ENCODE assay signal across 8 cellular contexts in the genomic region with DNA sequence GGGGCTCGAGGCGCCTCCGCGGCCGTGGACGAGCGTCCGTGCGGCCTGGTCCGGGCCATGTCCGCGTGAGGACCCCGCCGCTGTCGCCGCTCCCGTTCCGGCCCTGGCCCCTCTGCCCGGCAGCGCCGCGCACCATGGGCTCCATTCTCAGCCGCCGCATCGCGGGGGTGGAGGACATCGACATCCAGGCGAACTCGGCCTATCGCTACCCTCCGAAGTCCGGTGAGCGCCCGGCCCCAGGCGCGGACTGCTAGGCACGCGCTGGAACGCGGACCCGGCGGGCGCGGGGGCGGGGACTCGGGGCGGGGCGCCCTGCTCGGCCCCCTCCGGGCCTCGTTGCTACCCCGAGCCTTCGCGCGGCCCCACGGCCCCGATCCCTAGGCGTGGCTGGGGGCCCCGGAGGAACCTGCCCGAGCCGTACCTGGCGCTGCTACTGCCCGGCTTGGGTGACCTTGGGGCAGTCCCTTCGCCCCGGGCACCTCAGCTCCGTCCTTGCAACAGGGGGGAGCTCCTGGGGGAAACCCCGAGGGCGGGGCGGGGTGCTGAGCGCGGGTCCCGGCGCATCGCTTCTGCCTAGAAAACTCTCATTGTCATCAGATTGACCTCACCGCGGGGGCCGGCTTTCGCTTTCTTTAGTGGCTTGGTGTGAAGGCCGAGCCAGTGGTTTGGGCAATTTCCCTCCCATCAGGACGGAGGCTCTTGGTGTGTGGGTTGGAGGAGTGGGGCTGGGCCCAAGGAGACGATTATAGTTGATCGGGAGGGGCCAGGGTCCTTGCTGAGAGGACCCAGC. TPM values are rescaled to one million over a fixed set of nuclear protein-coding genes. Genes with fewer than 3 reads are reported as not detected.
DNase-seq lines count a peak whose midpoint lies in the region; ATAC-seq, FAIRE-seq and TF ChIP-seq lines count a peak whose summit lies in the region.

No MANE protein-coding gene starts in this region.

- peak overlapping the region; percentile 90 to 98 (median 98) for H3K27ac Mint-ChIP-seq in CD4-positive, CD25-positive, alpha-beta regulatory T cell

- H3K9me3 ChIP-seq in CD4-positive, CD25-positive, alpha-beta regulatory T cell (ENCODE audit: control insufficient read depth in 2 of 2, low read length in 2 of 2) = no peaks in the 10 kb centered on the region
- no peaks in the 10 kb centered on the region for H3K9me3 ChIP-seq in K562 (replicated peaks; ENCODE audit: control insufficient read depth, insufficient read depth, low read depth, low read length)
- H3K9me3 ChIP-seq in spleen = no peaks in the 10 kb centered on the region

- intact Hi-C loops in K562 (cut with micrococcal nuclease) (loop anchor here (5.0 kb wide), 1 partner anchor 332 kb away; the partner anchor contains the start of gene SEC14L5), spleen (cut with DNase I; ENCODE audit: low total_unique reads) (loop anchor here (5.0 kb wide), 1 partner anchor 52 kb away; no protein-coding TSS in a partner anchor)

- peak; percentile 44 to 70 (median 60) for DNase-seq in CD4-positive, CD25-positive, alpha-beta regulatory T cell
- DNase-seq in T-helper 9 cell (peak; percentile 53), K562 (ENCODE audit: extremely low read depth in 1 of 4, low spot score in 3 of 4) (peak; percentile 53 to 88 (median 76)), iPS-NIHi11 (ENCODE audit: low spot score) (peak; percentile 71), spleen (peak; percentile 95), 8988T (no peak)

- WGBS in K562 (ENCODE audit: insufficient coverage, low coverage, missing lambda C conversion rate) = under 1% methylated on average over 60 of the region's 82 CpGs
- 0 to 2% (median 0%) methylated on average over 13 to 82 of the region's 82 CpGs for WGBS in spleen, 5 donors

- H3K79me2 ChIP-seq in K562 (ENCODE audit: control insufficient read depth, insufficient read depth, low read length) = peaks cover 33% of the 10 kb centered on the region

- TF ChIP-seq POLR2A in K562 (conservative IDR thresholded peaks at IDR 0.05) = peak; percentile 79
- TF ChIP-seq POLR2A in spleen (IDR thresholded peaks at IDR 0.05) = peak in 2 of 3 donors; percentile 46 to 85

- peaks cover 5% of the 10 kb centered on the region; the same call in 1 of the 2 replicates for H4K20me1 ChIP-seq in K562 (replicated peaks; ENCODE audit: control insufficient read depth, insufficient read depth, low read length)

- no TSS peak for BruUV-seq in K562 (replicated peaks; lab: Mats Ljungman, UMichigan)

- TF ChIP-seq RAD21 in K562 (CRISPR knock-in tag; conservative IDR thresholded peaks at IDR 0.05 in 1 of 2, IDR thresholded peaks at IDR 0.05 in 1 of 2) = no peak

- peaks cover 26% of the 10 kb centered on the region for H3K4me1 ChIP-seq in CD4-positive, CD25-positive, alpha-beta regulatory T cell (ENCODE audit: control insufficient read depth, insufficient read depth, low read length, poor library complexity, severe bottlenecking)
- H3K4me1 ChIP-seq in K562 (replicated peaks in 1 of 2; ENCODE audit: control insufficient read depth in 2 of 2, insufficient read depth in 2 of 2, low read length in 2 of 2) = peaks cover 16 to 19% of the 10 kb centered on the region in 2 experiments; a peak in 4 of 5 replicates
- H3K4me1 ChIP-seq in spleen = peaks cover 20 to 64% (median 41%) of the 10 kb centered on the region in 6 donors

- peaks cover 4% of the 10 kb centered on the region for H3K9me1 ChIP-seq in K562 (ENCODE audit: control insufficient read depth, insufficient read depth, low read length)

- H3K4me2 ChIP-seq in K562 (ENCODE audit: insufficient read depth, low read length) = peak overlapping the region; percentile 81

- peaks cover 6 to 39% (median 29%) of the 10 kb centered on the region in 4 donors for H3K4me1 Mint-ChIP-seq in CD4-positive, CD25-positive, alpha-beta regulatory T cell

- no peaks in the 10 kb centered on the region for H3K36me3 Mint-ChIP-seq in CD4-positive, CD25-positive, alpha-beta regulatory T cell

- no peak for TF ChIP-seq CTCF in K562 (IDR thresholded peaks at IDR 0.05 in 2 of 3, conservative IDR thresholded peaks at IDR 0.05 in 1 of 3; ENCODE audit: insufficient read depth in 2 of 3, low read depth in 1 of 3, low read length in 3 of 3)
- peak in 1 of 11 experiments; percentile 13 for TF ChIP-seq CTCF in spleen (IDR thresholded peaks at IDR 0.05 in 8 of 11, conservative IDR thresholded peaks at IDR 0.05 in 3 of 11)

- CTCF ChIA-PET in K562 (lab: Yijun Ruan, JAX; ENCODE audit: low intra/inter-chr PET ratio) = no interaction called here

- no peak for TF ChIP-seq EP300 in K562 (IDR thresholded peaks at IDR 0.05; ENCODE audit: low read length)

- H2AFZ ChIP-seq in K562 (ENCODE audit: low read depth, low read length) = peak overlapping the region; percentile 94

- H3K4me3 ChIP-seq in CD4-positive, CD25-positive, alpha-beta regulatory T cell (ENCODE audit: low read depth, low read length) = peak overlapping the region; percentile 90
- peak overlapping the region; percentile 91 for H3K4me3 ChIP-seq in K562
- H3K4me3 ChIP-seq in spleen = peak overlapping the region; percentile 72 to 97 (median 93)

- no peaks in the 10 kb centered on the region for H3K36me3 ChIP-seq in CD4-positive, CD25-positive, alpha-beta regulatory T cell (ENCODE audit: control insufficient read depth, insufficient read depth, low read length)
- H3K36me3 ChIP-seq in K562 (ENCODE audit: control insufficient read depth, insufficient read depth, low read length) (peaks cover 11% of the 10 kb centered on the region; the same call in 2 of the 3 replicates), spleen (peaks cover 0 to 21% (median 0%) of the 10 kb centered on the region in 6 donors)

- H3K4me3 Mint-ChIP-seq in CD4-positive, CD25-positive, alpha-beta regulatory T cell = peak overlapping the region; percentile 92 to 99 (median 95)

- peak overlapping the region; percentile 89 to 90 for H3K9ac ChIP-seq in K562 (ENCODE audit: insufficient read depth in 1 of 2, low read depth in 2 of 2, low read length in 2 of 2)

- H3K9me3 Mint-ChIP-seq in CD4-positive, CD25-positive, alpha-beta regulatory T cell = peaks cover 0 to 3% (median 0%) of the 10 kb centered on the region in 7 donors

- ATAC-seq in CD4-positive, CD25-positive, alpha-beta regulatory T cell (ENCODE audit: low read depth in 2 of 2) = peak; percentile 13
- ATAC-seq in GM19455 (IDR thresholded peaks at IDR 0.05; ENCODE audit: unreplicated experiment) = peak; percentile 69
- peak; percentile 36 for ATAC-seq in HG03565 (IDR thresholded peaks at IDR 0.05; ENCODE audit: unreplicated experiment)
- ATAC-seq in K562 = peak; percentile 59

- peaks cover 5% of the 10 kb centered on the region for H3K27me3 Mint-ChIP-seq in CD4-positive, CD25-positive, alpha-beta regulatory T cell

- FAIRE-seq in K562 (lab: Jason Lieb, UNC) = peak; percentile 29

- no peaks in the 10 kb centered on the region for H3K27me3 ChIP-seq in CD4-positive, CD25-positive, alpha-beta regulatory T cell (ENCODE audit: control insufficient read depth, insufficient read depth, low read length)
- H3K27me3 ChIP-seq in K562 (ENCODE audit: control insufficient read depth in 2 of 2, insufficient read depth in 2 of 2, low read length in 2 of 2) (no peaks in the 10 kb centered on the region), spleen (replicated peaks in 1 of 7) (no peaks in the 10 kb centered on the region)

- POLR2A ChIA-PET in K562 (lab: Yijun Ruan, JAX) = interaction anchor here (0.9 to 4.6 kb wide), 5 partner anchors 9 to 16 kb away, joined by 3 to 22 read pairs (median 7); partner anchors contain the start of gene UBALD1

- H3K27ac ChIP-seq in CD4-positive, CD25-positive, alpha-beta regulatory T cell (ENCODE audit: insufficient read depth, low read length, poor library complexity, severe bottlenecking) = peak overlapping the region; percentile 81
- H3K27ac ChIP-seq in K562 (ENCODE audit: extremely low read depth, low read depth, low read length) (peak overlapping the region; percentile 92), spleen (peak overlapping the region; percentile 90 to 100 (median 99))

- in situ Hi-C loops in K562 (cut with MboI) = no loop called here

RNA-seq across cellular contexts. Expression of gene MGRN1, which starts 0.4 kb away (rescaled TPM):
- total RNA-seq in CD4-positive, CD25-positive, alpha-beta regulatory T cell = 78.2 TPM
- polyA plus RNA-seq in CD4-positive, CD25-positive, alpha-beta regulatory T cell = 1 to 10 TPM; 2.5 to 4.7 (median 4.4) TPM
- 41.1 and 92.0 TPM in 2 replicates for total RNA-seq in K562 (2011; cell fraction: chromatin; rRNA removed; ENCODE audit: low replicate concordance)
- total RNA-seq in K562 (2011; cell fraction: nucleolus; rRNA removed) = 34.2 and 37.4 TPM in 2 replicates
- 33.4 and 44.4 TPM in 2 replicates for total RNA-seq in K562 (2011; cell fraction: nucleoplasm; rRNA removed)
- total RNA-seq in K562 (2014; rRNA removed) = 11.6 and 15.7 TPM in 2 replicates
- 3.4 and 3.5 TPM in 2 replicates for total RNA-seq in K562 (2014; rRNA removed; fragmentation: Illumina TruSeq; extraction: Trizol)
- 6.0 and 6.8 TPM in 2 replicates for total RNA-seq in K562 (2015; rRNA removed; fragmentation: Illumina TruSeq; extraction: Trizol)
- total RNA-seq in K562 (2021) = 35.2 and 37.9 TPM in 2 replicates
- polyA plus RNA-seq in K562 (2011; rRNA removed) = 2.7 and 5.0 TPM in 2 replicates
- 2.9 and 4.6 TPM in 2 replicates for polyA plus RNA-seq in K562 (2011; cell fraction: cytosol; rRNA removed)
- 15.2 and 25.7 TPM in 2 replicates for polyA plus RNA-seq in K562 (2011; cell fraction: nucleus; rRNA removed)
- polyA plus RNA-seq in K562 (2012) = 21.1 and 24.5 TPM in 2 replicates
- 8.5 and 17.4 TPM in 2 replicates for polyA plus RNA-seq in K562 (2014; fragmentation: Illumina TruSeq; extraction: Trizol)
- under 1 TPM; 0.15 to 0.27 TPM for polyA plus RNA-seq in K562 (2014; fragmentation: Nextera tagmentation; extraction: Ambion mirVana)
- polyA plus RNA-seq in K562 (2014; rRNA removed) = 11.2 and 13.0 TPM in 2 replicates
- polyA minus RNA-seq in K562 (2011; rRNA and poly(A)+ RNA removed) = 5.9 and 6.1 TPM in 2 replicates
- 14.1 and 21.3 TPM in 2 replicates for polyA minus RNA-seq in K562 (2011; cell fraction: cytosol; rRNA and poly(A)+ RNA removed)
- 10.2 and 16.8 TPM in 2 replicates for polyA minus RNA-seq in K562 (2011; cell fraction: nucleus; rRNA and poly(A)+ RNA removed)
- total RNA-seq in spleen = 100 to 1,000 TPM in 1 of 7 donors, 10 to 100 TPM in 6; 65.6 to 132 (median 83.6) TPM
- 10 to 100 TPM in 1 of 3 donors, 1 to 10 TPM in 2; 7.6 to 26.9 (median 8.8) TPM for polyA plus RNA-seq in spleen

RNA-seq across cellular contexts. Expression of gene UBALD1, which starts 10.3 kb away (rescaled TPM):
- total RNA-seq in CD4-positive, CD25-positive, alpha-beta regulatory T cell = 53.7 TPM
- polyA plus RNA-seq in CD4-positive, CD25-positive, alpha-beta regulatory T cell = 1 to 10 TPM; 5.1 to 7.3 (median 5.4) TPM
- total RNA-seq in K562 (2011; cell fraction: chromatin; rRNA removed; ENCODE audit: low replicate concordance) = 16.0 and 57.6 TPM in 2 replicates
- total RNA-seq in K562 (2011; cell fraction: nucleolus; rRNA removed) = 61.3 and 65.9 TPM in 2 replicates
- total RNA-seq in K562 (2011; cell fraction: nucleoplasm; rRNA removed) = 23.4 and 28.0 TPM in 2 replicates
- total RNA-seq in K562 (2014; rRNA removed) (22.4 and 26.6 TPM in 2 replicates), K562 (2014; rRNA removed; fragmentation: Illumina TruSeq; extraction: Trizol) (0.86 and 1.3 TPM in 2 replicates), K562 (2015; rRNA removed; fragmentation: Illumina TruSeq; extraction: Trizol) (6.2 and 7.5 TPM in 2 replicates), K562 (2021) (31.7 and 38.0 TPM in 2 replicates), spleen (10 to 100 TPM; 10.0 to 29.2 (median 20.2) TPM)
- polyA plus RNA-seq in K562 (2011; rRNA removed) (3.7 and 7.3 TPM in 2 replicates), K562 (2014; fragmentation: Illumina TruSeq; extraction: Trizol) (3.8 and 10.5 TPM in 2 replicates), K562 (2014; fragmentation: Nextera tagmentation; extraction: Ambion mirVana) (not detected), K562 (2014; rRNA removed) (21.8 and 26.0 TPM in 2 replicates), spleen (10 to 100 TPM; 12.6 to 33.6 (median 13.6) TPM)
- polyA plus RNA-seq in K562 (2011; cell fraction: cytosol; rRNA removed) = 6.4 and 24.1 TPM in 2 replicates
- polyA plus RNA-seq in K562 (2011; cell fraction: nucleus; rRNA removed) = 16.0 and 47.0 TPM in 2 replicates
- polyA plus RNA-seq in K562 (2012) = 33.6 and 39.2 TPM in 2 replicates
- polyA minus RNA-seq in K562 (2011; rRNA and poly(A)+ RNA removed) = 0.87 and 1.6 TPM in 2 replicates
- 6.5 and 9.3 TPM in 2 replicates for polyA minus RNA-seq in K562 (2011; cell fraction: cytosol; rRNA and poly(A)+ RNA removed)
- 12.0 and 17.2 TPM in 2 replicates for polyA minus RNA-seq in K562 (2011; cell fraction: nucleus; rRNA and poly(A)+ RNA removed)

Comparison
In these comparisons a context has a peak if more than half of its experiments do, and no peak if none do; other contexts are left out.
1. ATAC-seq: peak in every context shown above with its lines; median percentile 69 in GM19455; 59 in K562; 36 in HG03565; 13 in CD4-positive, CD25-positive, alpha-beta regulatory T cell.